In genomic region chr18:74252032-74252380, GRCh38 we compare ENCODE assay signal across 10 cellular contexts. TPM values are rescaled to one million over a fixed set of nuclear protein-coding genes. Genes with fewer than 3 reads are reported as not detected.
A peak's percentile ranks its signal among the peaks of the same experiment; 100 is the strongest.
DNase-seq lines count a peak whose midpoint lies in the region; ATAC-seq and TF ChIP-seq lines count a peak whose summit lies in the region.
"Had no signal": no experiment of that assay in that cellular context is flagged by ENCODE, and none has a peak within 500 bp of the region (broad histone marks: within the 10 kb centered on the region; RNA-seq: fewer than 3 reads in every experiment).

No MANE protein-coding gene starts in this region.

- H3K79me2 ChIP-seq in PC-9 (ENCODE audit: low read depth) = no peaks in the 10 kb centered on the region

- CTCF ChIA-PET in PC-9 (lab: Charles Lee) = no interaction called here

- POLR2A ChIA-PET in PC-9 (lab: Charles Lee; ENCODE audit: unreplicated experiment) = no interaction called here

- peaks cover 26% of the 10 kb centered on the region; the same call in 1 of the 2 replicates for H3F3A ChIP-seq in PC-9 (ENCODE audit: insufficient read depth, low read depth)

- peaks cover 28% of the 10 kb centered on the region for H3K36me3 ChIP-seq in PC-9 (ENCODE audit: low read depth)

- H2AFZ ChIP-seq in PC-9 = 0 out of 2 replicates have a peak overlapping the region, but pooled peaks have one; percentile 3

- peaks cover 4% of the 10 kb centered on the region for H3K36me3 Mint-ChIP-seq in activated CD4-positive, alpha-beta T cell treated with anti-CD3 and anti-CD28 coated beads, Interleukin-2, amount 10 ng/mL, durations not matched to agents 24 days and 14 days (ENCODE audit: low read depth)
- H3K36me3 Mint-ChIP-seq: activated naive CD8-positive, alpha-beta T cell treated with anti-CD3 and anti-CD28 coated beads, Interleukin-2, amount 10 ng/mL, durations not matched to agents 7 days and 5 days had no signal

- H3K9me2 ChIP-seq in PC-9 (ENCODE audit: insufficient read depth) = no peaks in the 10 kb centered on the region

- peaks cover 24% of the 10 kb centered on the region for H3K4me1 Mint-ChIP-seq in activated CD4-positive, alpha-beta T cell treated with anti-CD3 and anti-CD28 coated beads, Interleukin-2, amount 10 ng/mL, durations not matched to agents 24 days and 14 days

- no peak overlapping the region for H3K4me3 Mint-ChIP-seq in activated CD4-positive, alpha-beta T cell treated with anti-CD3 and anti-CD28 coated beads, Interleukin-2, amount 10 ng/mL, durations not matched to agents 24 days and 14 days
- H3K4me3 Mint-ChIP-seq: activated naive CD8-positive, alpha-beta T cell treated with anti-CD3 and anti-CD28 coated beads, Interleukin-2, amount 10 ng/mL, durations not matched to agents 7 days and 5 days had no signal

- H3K27me3 Mint-ChIP-seq in activated CD4-positive, alpha-beta T cell treated with anti-CD3 and anti-CD28 coated beads, Interleukin-2, amount 10 ng/mL, durations not matched to agents 24 days and 14 days = no peaks in the 10 kb centered on the region
- H3K27me3 Mint-ChIP-seq: activated naive CD8-positive, alpha-beta T cell treated with anti-CD3 and anti-CD28 coated beads, Interleukin-2, amount 10 ng/mL, durations not matched to agents 7 days and 5 days had no signal

- peak overlapping the region; percentile 30 for H3K4me2 ChIP-seq in PC-9

- no peaks in the 10 kb centered on the region for H3K9me3 ChIP-seq in PC-9 (ENCODE audit: insufficient read depth, low read depth)

- no peaks in the 10 kb centered on the region for H3K27me3 ChIP-seq in PC-9 (ENCODE audit: insufficient read depth, low read depth)

- intact Hi-C loops in activated CD4-positive, alpha-beta T cell treated with anti-CD3 and anti-CD28 coated beads, Interleukin-2, amount 10 ng/mL, durations not matched to agents 24 days and 14 days (cut with micrococcal nuclease) = no loop called here
- intact Hi-C loops in PC-9 (cut with micrococcal nuclease; ENCODE audit: unreplicated experiment) = no loop called here

- TF ChIP-seq CTCF in PC-9 (conservative IDR thresholded peaks at IDR 0.05) (no peak), fibroblast of villous mesenchyme (IDR thresholded peaks at IDR 0.05; ENCODE audit: insufficient read depth, low read depth, low read length) (no peak)

- DNase-seq in activated CD4-positive, alpha-beta T cell treated with anti-CD3 and anti-CD28 coated beads, Interleukin-2, amount 10 ng/mL, durations not matched to agents 24 days and 14 days = no peak
- no peak for DNase-seq in activated CD4-positive, alpha-beta T cell treated with anti-CD3 and anti-CD28 coated beads, Interleukin-2, amount 50 U/mL, for 4 hours
- DNase-seq in PC-9 (peak in 1 of 2 experiments; percentile 47), fibroblast of villous mesenchyme (ENCODE audit: low read depth) (peak; percentile 89), caudate nucleus (lab: John Stamatoyannopoulos, UW) (no peak)
- peak in 2 of 3 donors; percentile 13 to 43 for DNase-seq in stimulated activated CD4-positive, alpha-beta T cell treated with anti-CD3 and anti-CD28 coated beads, TNF-alpha, amount 100 ng/mL, for 48 hours (ENCODE audit: low read depth in 3 of 3)
- DNase-seq in stimulated activated naive CD4-positive, alpha-beta T cell treated with Interleukin-2 at 50 U/mL for 16 hours (lab: John Stamatoyannopoulos, UW) = no peak
- DNase-seq: activated naive CD8-positive, alpha-beta T cell treated with anti-CD3 and anti-CD28 coated beads, Interleukin-2, amount 10 ng/mL, durations not matched to agents 7 days and 5 days; T-helper 9 cell had no signal

- peaks cover 35% of the 10 kb centered on the region for H3K4me1 ChIP-seq in PC-9 (replicated peaks; ENCODE audit: insufficient read depth)

- H3K27ac ChIP-seq in PC-9 = peak overlapping the region; percentile 89
- no peak overlapping the region for H3K27ac ChIP-seq in caudate nucleus (ENCODE audit: low read depth, low read length)

- BruUV-seq in PC-9 (replicated peaks; lab: Mats Ljungman, UMichigan) = no TSS peak

- peak overlapping the region; percentile 19 for H3K27ac Mint-ChIP-seq in activated CD4-positive, alpha-beta T cell treated with anti-CD3 and anti-CD28 coated beads, Interleukin-2, amount 10 ng/mL, durations not matched to agents 24 days and 14 days
- H3K27ac Mint-ChIP-seq: activated naive CD8-positive, alpha-beta T cell treated with anti-CD3 and anti-CD28 coated beads, Interleukin-2, amount 10 ng/mL, durations not matched to agents 7 days and 5 days had no signal

- H3K4me3 ChIP-seq in PC-9 (no peak overlapping the region), fibroblast of villous mesenchyme (ENCODE audit: low read depth, low read length) (no peak overlapping the region)

- no peaks in the 10 kb centered on the region for H3K9me3 Mint-ChIP-seq in activated CD4-positive, alpha-beta T cell treated with anti-CD3 and anti-CD28 coated beads, Interleukin-2, amount 10 ng/mL, durations not matched to agents 24 days and 14 days
- H3K9me3 Mint-ChIP-seq: activated naive CD8-positive, alpha-beta T cell treated with anti-CD3 and anti-CD28 coated beads, Interleukin-2, amount 10 ng/mL, durations not matched to agents 7 days and 5 days had no signal

- H4K20me1 ChIP-seq in PC-9 (ENCODE audit: insufficient read depth) = no peaks in the 10 kb centered on the region

- no peak for ATAC-seq in GM18498 (IDR thresholded peaks at IDR 0.05; ENCODE audit: unreplicated experiment)

RNA-seq across cellular contexts. Expression of gene CYB5A, which starts 39.8 kb away (rescaled TPM):
- 34.8 and 40.7 TPM in 2 replicates for total RNA-seq in activated CD4-positive, alpha-beta T cell treated with anti-CD3 and anti-CD28 coated beads, Interleukin-2, amount 10 ng/mL, durations not matched to agents 24 days and 14 days
- total RNA-seq in PC-9 (2021) (105 and 109 TPM in 2 replicates), fibroblast of villous mesenchyme (35.4 and 114 TPM in 2 replicates)

Comparison
In these comparisons a context has a peak if more than half of its experiments do, and no peak if none do; other contexts are left out.
1. DNase-seq: peak in fibroblast of villous mesenchyme (single experiment) and stimulated activated CD4-positive, alpha-beta T cell treated with anti-CD3 and anti-CD28 coated beads, TNF-alpha, amount 100 ng/mL, for 48 hours (2 of 3); none in activated CD4-positive, alpha-beta T cell treated with anti-CD3 and anti-CD28 coated beads, Interleukin-2, amount 10 ng/mL, durations not matched to agents 24 days and 14 days (single experiment), activated CD4-positive, alpha-beta T cell treated with anti-CD3 and anti-CD28 coated beads, Interleukin-2, amount 50 U/mL, for 4 hours (0 of 2), stimulated activated naive CD4-positive, alpha-beta T cell treated with Interleukin-2 at 50 U/mL for 16 hours (single experiment) and caudate nucleus (0 of 61).